ENCODE assay signal across 16 cellular contexts in genomic region chr16:46763147-46763546, GRCh38. TPM values are rescaled to one million over a fixed set of nuclear protein-coding genes. Genes with fewer than 3 reads are reported as not detected.
DNase-seq lines count a peak whose midpoint lies in the region; FAIRE-seq and TF ChIP-seq lines count a peak whose summit lies in the region.
"Had no signal": no experiment of that assay in that cellular context is flagged by ENCODE, and none has a peak within 500 bp of the region (broad histone marks: within the 10 kb centered on the region; RNA-seq: fewer than 3 reads in every experiment).

No MANE protein-coding gene starts in this region.

- H3K4me1 ChIP-seq in BLaER1 (peaks cover 50% of the 10 kb centered on the region), mesenchymal stem cell (ENCODE audit: control insufficient read depth, insufficient read depth, low read depth, low read length) (peaks cover 1% of the 10 kb centered on the region)

- no peak for FAIRE-seq in bronchial epithelial cell (lab: Jason Lieb, UNC)

- peak overlapping the region in 1 of 2 experiments; percentile 21 for H3K14ac ChIP-seq in mesenchymal stem cell (ENCODE audit: low read length in 2 of 2)

- no peak overlapping the region for H2BK5ac ChIP-seq in mesenchymal stem cell (ENCODE audit: low read depth, low read length, poor library complexity, severe bottlenecking)

- TF ChIP-seq CTCF in bronchial epithelial cell (IDR thresholded peaks at IDR 0.05; ENCODE audit: insufficient read depth, low read length, severe bottlenecking) (no peak), WERI-Rb-1 (IDR thresholded peaks at IDR 0.05; ENCODE audit: low read depth, low read length) (no peak)

- H2AFZ ChIP-seq in mesenchymal stem cell (ENCODE audit: low read depth, low read length), result peak overlapping the region; percentile 63

- H4K91ac ChIP-seq in mesenchymal stem cell (ENCODE audit: low read length), result no peak overlapping the region

- no peaks in the 10 kb centered on the region for H4K20me1 ChIP-seq in BLaER1

- no peak overlapping the region for H4K8ac ChIP-seq in mesenchymal stem cell (ENCODE audit: low read length)

- no peak overlapping the region for H2BK120ac ChIP-seq in mesenchymal stem cell (ENCODE audit: low read depth, low read length)

- no peaks in the 10 kb centered on the region for H3K36me3 ChIP-seq in BLaER1
- H3K36me3 ChIP-seq in bronchial epithelial cell (ENCODE audit: control insufficient read depth, insufficient read depth, low read length), result no peaks in the 10 kb centered on the region
- no peaks in the 10 kb centered on the region for H3K36me3 ChIP-seq in mesenchymal stem cell (ENCODE audit: control insufficient read depth in 1 of 2, insufficient read depth in 2 of 2, low read depth in 1 of 2, low read length in 2 of 2)
- H3K36me3 ChIP-seq in WERI-Rb-1, result no peaks in the 10 kb centered on the region
- H3K36me3 ChIP-seq: ovary had no signal

- H3K27ac ChIP-seq in BLaER1, result no peak overlapping the region
- no peak overlapping the region for H3K27ac ChIP-seq in mesenchymal stem cell (ENCODE audit: low read length, poor library complexity, severe bottlenecking)
- no peak overlapping the region for H3K27ac ChIP-seq in WERI-Rb-1
- H3K27ac ChIP-seq: ovary had no signal

- DNase-seq in NCI-H2029 treated with DMSO at 0.1 percent for 48 hours (lab: John Stamatoyannopoulos, UW) (peak; percentile 13), bronchial epithelial cell (ENCODE audit: low read depth) (peak; percentile 28), mesenchymal stem cell (no peak), HuH-7.5 (ENCODE audit: low spot score) (no peak), NCI-H446 (lab: John Stamatoyannopoulos, UW) (no peak), WERI-Rb-1 (no peak)
- no peak for DNase-seq in stimulated activated CD4-positive, alpha-beta T cell treated with anti-CD3 and anti-CD28 coated beads, Interleukin-15, amount 100 ng/mL, for 24 hours
- DNase-seq: activated T-cell treated with anti-CD3 and anti-CD28 coated beads for 4 hours; aorta; GF-D8; Karpas-422; NCI-H82; ovary; SK-N-SH; stimulated activated CD4-positive, alpha-beta T cell treated with anti-CD3 and anti-CD28 coated beads, Interleukin-2, amount 100 ng/mL, for 24 hours had no signal

- H2BK15ac ChIP-seq in mesenchymal stem cell (ENCODE audit: low read depth, poor library complexity, severe bottlenecking), result no peak overlapping the region

- no peak overlapping the region for H3K9ac ChIP-seq in BLaER1
- H3K9ac ChIP-seq in mesenchymal stem cell (ENCODE audit: low read length), result no peak overlapping the region
- H3K9ac ChIP-seq: SK-N-SH had no signal

- H3K4me3 ChIP-seq in BLaER1 (no peak overlapping the region), bronchial epithelial cell (ENCODE audit: low read depth, low read length) (no peak overlapping the region), mesenchymal stem cell (ENCODE audit: insufficient read depth in 1 of 2, low read depth in 1 of 2, low read length in 2 of 2) (no peak overlapping the region), WERI-Rb-1 (ENCODE audit: low read depth, low read length) (no peak overlapping the region)
- H3K4me3 ChIP-seq: ovary had no signal

- H3K9me3 ChIP-seq in BLaER1 (no peaks in the 10 kb centered on the region), mesenchymal stem cell (ENCODE audit: control insufficient read depth, low read length) (no peaks in the 10 kb centered on the region), WERI-Rb-1 (ENCODE audit: severe bottlenecking) (no peaks in the 10 kb centered on the region)
- H3K9me3 ChIP-seq: ovary, SK-N-SH had no signal

- H3K4me2 ChIP-seq in BLaER1, result peak overlapping the region; percentile 61
- H3K4me2 ChIP-seq in mesenchymal stem cell (ENCODE audit: low read length, poor library complexity, severe bottlenecking), result no peak overlapping the region
- H3K4me2 ChIP-seq: SK-N-SH had no signal

- H3K23ac ChIP-seq in mesenchymal stem cell (ENCODE audit: low read length in 2 of 2), result no peak overlapping the region

- no peak overlapping the region for H2AK5ac ChIP-seq in mesenchymal stem cell (ENCODE audit: low read length, severe bottlenecking)

- H3K79me1 ChIP-seq in mesenchymal stem cell (replicated peaks; ENCODE audit: low read length, poor library complexity, severe bottlenecking), result no peaks in the 10 kb centered on the region

- H2BK12ac ChIP-seq in mesenchymal stem cell (ENCODE audit: low read length in 2 of 2), result no peak overlapping the region

- no peak overlapping the region for H3K18ac ChIP-seq in mesenchymal stem cell (ENCODE audit: low read depth in 1 of 2, low read length in 2 of 2)

- WGBS in mesenchymal stem cell, result 74% methylated on average over 12 of the region's 12 CpGs

- no peaks in the 10 kb centered on the region for H3K27me3 ChIP-seq in BLaER1
- H3K27me3 ChIP-seq in bronchial epithelial cell (ENCODE audit: control insufficient read depth, insufficient read depth, low read length), result peaks cover 2% of the 10 kb centered on the region
- peaks cover 18 to 40% of the 10 kb centered on the region in 2 experiments for H3K27me3 ChIP-seq in mesenchymal stem cell (ENCODE audit: control insufficient read depth in 1 of 2, insufficient read depth in 1 of 2, low read length in 2 of 2)
- no peaks in the 10 kb centered on the region for H3K27me3 ChIP-seq in WERI-Rb-1 (ENCODE audit: insufficient read depth, low read depth, severe bottlenecking)
- H3K27me3 ChIP-seq: ovary had no signal

- H3K4ac ChIP-seq in mesenchymal stem cell (ENCODE audit: low read depth in 1 of 2, low read length in 2 of 2), result no peak overlapping the region

RNA-seq across cellular contexts. Expression of gene MYLK3, which starts 15.0 kb away (rescaled TPM):
- total RNA-seq in bronchial epithelial cell, result under 0.01 TPM in 1 of 2 replicates, not detected in the other
- 0.08 TPM for polyA plus RNA-seq in mesenchymal stem cell (2013, experiment 1 of 2)
- polyA plus RNA-seq in mesenchymal stem cell (2013, experiment 2 of 2), result 0.08 TPM

Comparison
In these comparisons a context has a peak if more than half of its experiments do, and no peak if none do; other contexts are left out.
1. DNase-seq: peak in NCI-H2029 treated with DMSO at 0.1 percent for 48 hours (single experiment) and bronchial epithelial cell (single experiment); none in mesenchymal stem cell (single experiment), stimulated activated CD4-positive, alpha-beta T cell treated with anti-CD3 and anti-CD28 coated beads, Interleukin-15, amount 100 ng/mL, for 24 hours (single experiment), HuH-7.5 (single experiment), NCI-H446 (0 of 2) and WERI-Rb-1 (single experiment).